In the genomic region with DNA sequence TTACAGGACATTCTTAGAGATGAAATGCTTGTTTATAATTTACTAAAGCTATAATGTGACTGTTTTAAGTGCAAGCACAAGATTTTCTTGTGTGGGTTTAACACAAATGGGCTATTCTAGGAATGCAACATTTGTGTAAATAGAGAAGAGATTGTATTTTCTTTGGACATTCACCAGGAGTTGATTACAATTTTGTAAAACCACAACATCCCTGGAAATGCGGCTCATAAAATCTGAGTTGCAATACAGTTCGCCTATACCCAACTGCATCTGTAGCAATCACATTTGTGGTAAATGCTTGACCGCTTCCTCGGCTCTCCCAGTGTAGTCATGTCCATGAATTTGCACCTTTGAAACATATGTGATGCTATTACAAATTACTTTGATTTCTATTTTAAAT, we compare ENCODE assay signal across 19 cellular contexts.
DNase-seq lines count a peak whose midpoint lies in the region; ATAC-seq and TF ChIP-seq lines count a peak whose summit lies in the region.
"Had no signal": no experiment of that assay in that cellular context is flagged by ENCODE, and none has a peak within 500 bp of the region (broad histone marks: within the 10 kb centered on the region; RNA-seq: fewer than 3 reads in every experiment).

No MANE protein-coding gene starts in this region.

- POLR2A ChIA-PET in MCF 10A (lab: Yijun Ruan, JAX) = interaction anchor here (0.6 to 1.0 kb wide), 5 partner anchors 12 to 323 kb away, joined by 3 to 4 read pairs (median 3); no protein-coding TSS in a partner anchor

- BruUV-seq in MCF 10A (replicated peaks; lab: Mats Ljungman, UMichigan) = no TSS peak

- H3K4me3 ChIP-seq in breast epithelium = no peak overlapping the region
- H3K4me3 ChIP-seq in foreskin fibroblast (ENCODE audit: low read depth in 1 of 2, low read length in 2 of 2) = no peak overlapping the region
- H3K4me3 ChIP-seq: lower lobe of right lung, pancreas, skin epidermis had no signal

- no peaks in the 10 kb centered on the region for H3K36me3 ChIP-seq in breast epithelium
- H3K36me3 ChIP-seq: lower lobe of right lung, pancreas had no signal

- H3K4me3 Mint-ChIP-seq in MCF 10A (ENCODE audit: unreplicated experiment) = no peak overlapping the region
- H3K4me3 Mint-ChIP-seq: activated B cell treated with CpG ODN at 0.5 μM for 24 hours; activated naive CD8-positive, alpha-beta T cell treated with anti-CD3 and anti-CD28 coated beads, Interleukin-2, amount 10 ng/mL, durations not matched to agents 7 days and 5 days; CD8-positive, alpha-beta T cell; T-helper 17 cell had no signal

- no peak overlapping the region for H3K27ac Mint-ChIP-seq in MCF 10A (ENCODE audit: low read depth, unreplicated experiment)
- H3K27ac Mint-ChIP-seq: activated B cell treated with CpG ODN at 0.5 μM for 24 hours; activated naive CD8-positive, alpha-beta T cell treated with anti-CD3 and anti-CD28 coated beads, Interleukin-2, amount 10 ng/mL, durations not matched to agents 7 days and 5 days; CD8-positive, alpha-beta T cell; T-helper 17 cell had no signal

- H3K27me3 ChIP-seq in breast epithelium = no peaks in the 10 kb centered on the region

- peaks cover 27% of the 10 kb centered on the region for H3K4me1 Mint-ChIP-seq in MCF 10A (ENCODE audit: insufficient read depth, unreplicated experiment)
- H3K4me1 Mint-ChIP-seq: activated B cell treated with CpG ODN at 0.5 μM for 24 hours; activated naive CD8-positive, alpha-beta T cell treated with anti-CD3 and anti-CD28 coated beads, Interleukin-2, amount 10 ng/mL, durations not matched to agents 7 days and 5 days; T-helper 17 cell had no signal

- no peaks in the 10 kb centered on the region for H3K36me3 Mint-ChIP-seq in MCF 10A (ENCODE audit: insufficient read depth, unreplicated experiment)
- H3K36me3 Mint-ChIP-seq: activated naive CD8-positive, alpha-beta T cell treated with anti-CD3 and anti-CD28 coated beads, Interleukin-2, amount 10 ng/mL, durations not matched to agents 7 days and 5 days; CD8-positive, alpha-beta T cell had no signal

- intact Hi-C loops in MCF 10A (cut with micrococcal nuclease) (no loop called here), breast epithelium (cut with DNase I; ENCODE audit: low total_unique reads) (no loop called here)

- DNase-seq in MCF 10A (ENCODE audit: unreplicated experiment) (peak; percentile 74), breast epithelium (ENCODE audit: low spot score in 2 of 2) (no peak), astrocyte of the hippocampus (ENCODE audit: low read depth, low spot score) (peak; percentile 88), foreskin fibroblast (peak; percentile 30 to 32), NCI-H69 (lab: John Stamatoyannopoulos, UW) (no peak), NCI-H2107 treated with DMSO at 0.1 percent for 48 hours (lab: John Stamatoyannopoulos, UW; ENCODE audit: unreplicated experiment) (no peak)
- no peak for DNase-seq in activated CD4-positive, CD25-positive, alpha-beta regulatory T cell (lab: John Stamatoyannopoulos, UW)
- DNase-seq: activated B cell treated with CpG ODN at 0.5 μM for 24 hours; activated CD8-positive, alpha-beta memory T cell treated with anti-CD3 and anti-CD28 coated beads for 24 hours; activated naive CD8-positive, alpha-beta T cell treated with anti-CD3 and anti-CD28 coated beads, Interleukin-2, amount 10 ng/mL, durations not matched to agents 7 days and 5 days; CD8-positive, alpha-beta T cell; lower lobe of right lung; NCI-H446 treated with DMSO at 0.1 percent for 48 hours; pancreas; T-helper 17 cell had no signal

- no peaks in the 10 kb centered on the region for H3K9me3 Mint-ChIP-seq in MCF 10A (ENCODE audit: unreplicated experiment)

- TF ChIP-seq POLR2A in breast epithelium (IDR thresholded peaks at IDR 0.05) = no peak

- ATAC-seq in HG03520 (IDR thresholded peaks at IDR 0.05; ENCODE audit: unreplicated experiment) = no peak
- ATAC-seq: CD8-positive, alpha-beta T cell; HCT116; lower lobe of right lung; pancreas; T-helper 17 cell had no signal

- H3K4me1 ChIP-seq in breast epithelium = no peaks in the 10 kb centered on the region
- H3K4me1 ChIP-seq: lower lobe of right lung, pancreas had no signal

- no peak overlapping the region for H3K27ac ChIP-seq in breast epithelium
- H3K27ac ChIP-seq: 22Rv1, lower lobe of right lung, pancreas, skin epidermis had no signal

- H3K9me3 ChIP-seq in breast epithelium = no peaks in the 10 kb centered on the region
- H3K9me3 ChIP-seq: lower lobe of right lung, pancreas had no signal

- TF ChIP-seq CTCF in MCF 10A (IDR thresholded peaks at IDR 0.05; ENCODE audit: unreplicated experiment) (no peak), breast epithelium (IDR thresholded peaks at IDR 0.05) (no peak), foreskin fibroblast (IDR thresholded peaks at IDR 0.05; ENCODE audit: low read depth, low read length) (no peak)

- CTCF ChIA-PET in MCF 10A (lab: Yijun Ruan, JAX) = interaction anchor here (0.7 kb wide), 1 partner anchor 624 kb away, joined by 3 read pairs; no protein-coding TSS in a partner anchor

- no peaks in the 10 kb centered on the region for H3K27me3 Mint-ChIP-seq in MCF 10A (ENCODE audit: insufficient read depth, unreplicated experiment)
- H3K27me3 Mint-ChIP-seq: activated B cell treated with CpG ODN at 0.5 μM for 24 hours; activated naive CD8-positive, alpha-beta T cell treated with anti-CD3 and anti-CD28 coated beads, Interleukin-2, amount 10 ng/mL, durations not matched to agents 7 days and 5 days; T-helper 17 cell had no signal

Comparison
In these comparisons a context has a peak if more than half of its experiments do, and no peak if none do; other contexts are left out.
1. DNase-seq: peak in MCF 10A (single experiment), astrocyte of the hippocampus (single experiment) and foreskin fibroblast (2 of 2); none in breast epithelium (0 of 2), activated CD4-positive, CD25-positive, alpha-beta regulatory T cell (0 of 4), NCI-H69 (single experiment) and NCI-H2107 treated with DMSO at 0.1 percent for 48 hours (single experiment).